Comparison of ENCODE assay signal across 10 cellular contexts in the genomic region with DNA sequence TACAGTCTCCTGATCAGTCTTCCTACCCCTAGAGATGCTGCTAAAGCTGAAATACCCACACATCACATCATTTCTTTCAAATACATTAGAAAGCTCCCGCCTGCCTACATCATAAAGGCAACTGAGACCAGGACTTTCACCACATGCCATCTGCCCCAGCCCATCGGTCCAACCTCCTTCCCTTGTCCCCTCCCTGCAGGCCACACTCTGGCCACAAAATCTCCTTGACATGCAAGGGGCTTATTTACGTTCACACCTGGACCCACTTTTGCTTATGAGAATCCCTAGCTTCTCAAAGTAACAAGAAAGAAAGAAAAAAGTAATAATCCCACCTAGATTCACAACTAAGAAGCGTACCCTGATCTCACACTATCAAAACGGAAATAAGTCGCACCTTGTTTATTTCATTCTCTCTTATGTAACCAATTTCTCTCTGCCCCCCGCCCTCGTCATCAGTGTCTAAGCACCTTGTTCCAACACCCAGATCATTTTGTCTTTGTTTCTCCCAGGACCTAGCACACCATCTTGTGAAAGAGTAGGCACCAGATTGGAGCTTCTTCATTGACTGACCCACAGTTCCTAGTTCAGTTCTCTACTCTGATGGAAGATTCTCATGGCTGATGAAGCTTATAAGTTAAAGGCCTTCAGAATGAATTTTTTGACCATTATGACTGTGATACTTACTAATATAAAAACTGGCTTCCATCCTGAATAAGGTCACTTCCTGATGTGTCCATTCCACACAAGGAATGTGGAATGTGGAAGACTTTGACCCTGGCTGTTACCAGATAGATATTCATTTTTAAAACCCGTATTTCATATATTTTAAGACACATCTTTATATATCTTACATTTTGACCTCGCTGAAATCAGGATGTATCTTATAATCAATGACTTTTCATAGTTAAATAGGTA. TPM values are rescaled to one million over a fixed set of nuclear protein-coding genes. Genes with fewer than 3 reads are reported as not detected.
DNase-seq lines count a peak whose midpoint lies in the region; ATAC-seq, FAIRE-seq and TF ChIP-seq lines count a peak whose summit lies in the region.
"Had no signal": no experiment of that assay in that cellular context is flagged by ENCODE, and none has a peak within 500 bp of the region (broad histone marks: within the 10 kb centered on the region; RNA-seq: fewer than 3 reads in every experiment).

No MANE protein-coding gene starts in this region.

- intact Hi-C loops in transverse colon (cut with DNase I; ENCODE audit: low total_unique reads): no loop called here

- no peak for TF ChIP-seq EP300 in transverse colon (IDR thresholded peaks at IDR 0.05; ENCODE audit: low read depth)

- ATAC-seq in GM18502 (IDR thresholded peaks at IDR 0.05; ENCODE audit: poor library complexity, unreplicated experiment) (no peak), GM21717 (IDR thresholded peaks at IDR 0.05; ENCODE audit: unreplicated experiment) (no peak)

- H3K27ac Mint-ChIP-seq in activated T-cell treated with anti-CD3 and anti-CD28 coated beads, Interleukin-2, amount 50 U/mL, for 24 hours: peak overlapping the region; percentile 84
- peak overlapping the region in 4 of 5 experiments; percentile 8 to 86 (median 62) for H3K27ac Mint-ChIP-seq in brain

- FAIRE-seq in GM19239 (lab: Jason Lieb, UNC): no peak

- peak overlapping the region; percentile 82 to 88 (median 86) for H3K27ac ChIP-seq in transverse colon

- H3K4me1 ChIP-seq in transverse colon: peaks cover 21 to 61% (median 35%) of the 10 kb centered on the region in 4 donors

- H3K9me3 Mint-ChIP-seq in activated T-cell treated with anti-CD3 and anti-CD28 coated beads, Interleukin-2, amount 50 U/mL, for 24 hours: no peaks in the 10 kb centered on the region
- H3K9me3 Mint-ChIP-seq in brain: no peaks in the 10 kb centered on the region

- no peak for DNase-seq in activated T-cell treated with anti-CD3 and anti-CD28 coated beads, Interleukin-2, amount 50 U/mL, for 24 hours
- DNase-seq in activated T-cell treated with anti-CD3 and anti-CD28 coated beads for 4 hours (no peak), lung microvascular endothelial cell (ENCODE audit: low read depth in 2 of 2) (peak; percentile 54 to 69), transverse colon (no peak), GM19239 (ENCODE audit: insufficient read length, low spot score) (no peak)
- DNase-seq: KG1; stimulated activated naive CD4-positive, alpha-beta T cell treated with Interleukin-2 at 50 U/mL for 16 hours had no signal

- H3K4me3 ChIP-seq in transverse colon: no peak overlapping the region

- H3K27me3 Mint-ChIP-seq in activated T-cell treated with anti-CD3 and anti-CD28 coated beads, Interleukin-2, amount 50 U/mL, for 24 hours: no peaks in the 10 kb centered on the region
- H3K27me3 Mint-ChIP-seq in brain: no peaks in the 10 kb centered on the region

- WGBS in transverse colon (ENCODE audit: low coverage in 1 of 2), 2 donors: 77 to 88% methylated on average over 10 of the region's 10 CpGs

- H3K27me3 ChIP-seq in transverse colon: no peaks in the 10 kb centered on the region

- H3K9me3 ChIP-seq in transverse colon: no peaks in the 10 kb centered on the region

- no peak for TF ChIP-seq CTCF in brain (conservative IDR thresholded peaks at IDR 0.05)
- TF ChIP-seq CTCF in transverse colon (IDR thresholded peaks at IDR 0.05): no peak

- peaks cover 55% of the 10 kb centered on the region for H3K36me3 Mint-ChIP-seq in activated T-cell treated with anti-CD3 and anti-CD28 coated beads, Interleukin-2, amount 50 U/mL, for 24 hours (ENCODE audit: low read depth)
- peaks cover 61% of the 10 kb centered on the region for H3K36me3 Mint-ChIP-seq in brain

- H3K4me1 Mint-ChIP-seq in activated T-cell treated with anti-CD3 and anti-CD28 coated beads, Interleukin-2, amount 50 U/mL, for 24 hours (ENCODE audit: low read depth): peaks cover 54% of the 10 kb centered on the region
- peaks cover 35% of the 10 kb centered on the region for H3K4me1 Mint-ChIP-seq in brain

- H3K36me3 ChIP-seq in transverse colon: peaks cover 0 to 16% (median 6%) of the 10 kb centered on the region in 4 donors

- in situ Hi-C loops in transverse colon (cut with MboI; ENCODE audit: low pct_ligation_motif_present in 1 of 4, low pct_unique_long_range_greater_than_20kb in 1 of 4, low sequenced_read_pairs in 3 of 4): no loop called here

- no peak for TF ChIP-seq POLR2A in transverse colon (IDR thresholded peaks at IDR 0.05)

- H3K4me3 Mint-ChIP-seq in activated T-cell treated with anti-CD3 and anti-CD28 coated beads, Interleukin-2, amount 50 U/mL, for 24 hours: no peak overlapping the region
- H3K4me3 Mint-ChIP-seq in brain: peak overlapping the region in 1 of 5 experiments; percentile 3

RNA-seq across cellular contexts. Expression of a gene that starts 7.7 kb away (rescaled TPM):
- 107 TPM for polyA plus RNA-seq in brain (ENCODE audit: insufficient read depth, low read depth, low replicate concordance)
- total RNA-seq in lung microvascular endothelial cell: 82.4 and 174 TPM in 2 replicates
- total RNA-seq in transverse colon: 100 to 1,000 TPM; 110 to 193 (median 130) TPM

RNA-seq across cellular contexts. Expression of a gene that starts 36.8 kb away (rescaled TPM):
- polyA plus RNA-seq in brain (ENCODE audit: insufficient read depth, low read depth, low replicate concordance): 47.2 TPM
- total RNA-seq in lung microvascular endothelial cell (12.1 and 15.3 TPM in 2 replicates), transverse colon (1 to 10 TPM in 3 of 4 donors, not detected in 1; 4.9 to 8.7 (median 7.6) TPM)

RNA-seq across cellular contexts. Expression of a gene that starts 50.5 kb away (rescaled TPM):
- 14.9 TPM for polyA plus RNA-seq in brain (ENCODE audit: insufficient read depth, low read depth, low replicate concordance)
- total RNA-seq in lung microvascular endothelial cell (39.4 and 49.8 TPM in 2 replicates), transverse colon (100 to 1,000 TPM; 122 to 207 (median 155) TPM)

Comparison
In these comparisons a context has a peak if more than half of its experiments do, and no peak if none do; other contexts are left out.
1. DNase-seq: peak in lung microvascular endothelial cell (2 of 2); none in activated T-cell treated with anti-CD3 and anti-CD28 coated beads, Interleukin-2, amount 50 U/mL, for 24 hours (single experiment), activated T-cell treated with anti-CD3 and anti-CD28 coated beads for 4 hours (single experiment), transverse colon (single experiment) and GM19239 (single experiment).